ENCODE assay signal across 15 cellular contexts in genomic region chr10:113382691-113383090, GRCh38.
DNase-seq lines count a peak whose midpoint lies in the region; ATAC-seq, FAIRE-seq and TF ChIP-seq lines count a peak whose summit lies in the region.
"Had no signal": no experiment of that assay in that cellular context is flagged by ENCODE, and none has a peak within 500 bp of the region (broad histone marks: within the 10 kb centered on the region; RNA-seq: fewer than 3 reads in every experiment).

No MANE protein-coding gene starts in this region.

- no peaks in the 10 kb centered on the region for H3K36me3 ChIP-seq in brain microvascular endothelial cell (replicated peaks)

- no peak for TF ChIP-seq POLR2A in H54 (IDR thresholded peaks at IDR 0.05; ENCODE audit: low read depth, low read length)

- no peak overlapping the region for H3K4me3 Mint-ChIP-seq in stimulated activated naive CD8-positive, alpha-beta T cell treated with anti-CD3 and anti-CD28 coated beads, Interleukin-15, Interleukin-2, amounts not matched to agents 100 ng/mL and 50 ng/mL, for 24 hours
- H3K4me3 Mint-ChIP-seq in stimulated activated naive CD8-positive, alpha-beta T cell treated with anti-CD3 and anti-CD28 coated beads, Interleukin-15, amount 100 ng/mL, for 72 hours: no peak overlapping the region
- H3K4me3 Mint-ChIP-seq in natural killer cell: peak overlapping the region; percentile 93
- H3K4me3 Mint-ChIP-seq: H9 had no signal

- intact Hi-C loops in natural killer cell (cut with micrococcal nuclease): loop anchor here (5.0 kb wide), 1 partner anchor 430 kb away; the partner anchor contains the start of gene TCF7L2

- no peak for DNase-seq in stimulated activated naive CD8-positive, alpha-beta T cell treated with anti-CD3 and anti-CD28 coated beads, Interleukin-15, amount 100 ng/mL, for 72 hours
- DNase-seq in brain microvascular endothelial cell (no peak), natural killer cell (no peak), H54 (ENCODE audit: insufficient read length, low spot score) (no peak)
- DNase-seq: activated CD4-positive, alpha-beta T cell treated with anti-CD3 and anti-CD28 coated beads for 1 hour; H9; NCI-H226; occipital lobe had no signal

- H3K9me3 Mint-ChIP-seq in stimulated activated naive CD8-positive, alpha-beta T cell treated with anti-CD3 and anti-CD28 coated beads, Interleukin-15, Interleukin-2, amounts not matched to agents 100 ng/mL and 50 ng/mL, for 24 hours: no peaks in the 10 kb centered on the region
- no peaks in the 10 kb centered on the region for H3K9me3 Mint-ChIP-seq in stimulated activated naive CD8-positive, alpha-beta T cell treated with anti-CD3 and anti-CD28 coated beads, Interleukin-15, amount 100 ng/mL, for 72 hours
- no peaks in the 10 kb centered on the region for H3K9me3 Mint-ChIP-seq in natural killer cell
- H3K9me3 Mint-ChIP-seq: activated T-helper 1 cell treated with anti-CD3 and anti-CD28 coated beads, Interleukin-12 subunit alpha, Interleukin-12 subunit beta, Interleukin-2, Interleukin-4 antibody, amounts not matched to agents 30 ng/mL and 10 ng/mL and 1 ng/mL, durations not matched to agents 14 hours and 24 hours and 36 hours; H9 had no signal

- no peak overlapping the region for H3K4me3 ChIP-seq in brain microvascular endothelial cell (ENCODE audit: low read depth, low read length)
- H3K4me3 ChIP-seq: lung had no signal

- H3K36me3 Mint-ChIP-seq in stimulated activated naive CD8-positive, alpha-beta T cell treated with anti-CD3 and anti-CD28 coated beads, Interleukin-15, Interleukin-2, amounts not matched to agents 100 ng/mL and 50 ng/mL, for 24 hours (ENCODE audit: low read depth): no peaks in the 10 kb centered on the region
- H3K36me3 Mint-ChIP-seq in natural killer cell: no peaks in the 10 kb centered on the region

- no peaks in the 10 kb centered on the region for H3K27me3 ChIP-seq in brain microvascular endothelial cell (replicated peaks)

- H3K27ac ChIP-seq in brain microvascular endothelial cell: peak overlapping the region; percentile 83

- no peak for FAIRE-seq in H54 (lab: Jason Lieb, UNC)
- FAIRE-seq: bronchial epithelial cell had no signal

- in situ Hi-C loops in brain microvascular endothelial cell (cut with HindIII; ENCODE audit: low pct_ligation_motif_present, low sequenced_read_pairs): no loop called here

- H3K27ac Mint-ChIP-seq in stimulated activated naive CD8-positive, alpha-beta T cell treated with anti-CD3 and anti-CD28 coated beads, Interleukin-15, Interleukin-2, amounts not matched to agents 100 ng/mL and 50 ng/mL, for 24 hours: peak overlapping the region; percentile 72
- no peak overlapping the region for H3K27ac Mint-ChIP-seq in stimulated activated naive CD8-positive, alpha-beta T cell treated with anti-CD3 and anti-CD28 coated beads, Interleukin-15, amount 100 ng/mL, for 72 hours
- H3K27ac Mint-ChIP-seq in natural killer cell: peak overlapping the region; percentile 94 to 98
- H3K27ac Mint-ChIP-seq: activated T-helper 1 cell treated with anti-CD3 and anti-CD28 coated beads, Interleukin-12 subunit alpha, Interleukin-12 subunit beta, Interleukin-2, Interleukin-4 antibody, amounts not matched to agents 30 ng/mL and 10 ng/mL and 1 ng/mL, durations not matched to agents 14 hours and 24 hours and 36 hours; H9 had no signal

- peaks cover 5% of the 10 kb centered on the region for H3K27me3 Mint-ChIP-seq in stimulated activated naive CD8-positive, alpha-beta T cell treated with anti-CD3 and anti-CD28 coated beads, Interleukin-15, Interleukin-2, amounts not matched to agents 100 ng/mL and 50 ng/mL, for 24 hours
- H3K27me3 Mint-ChIP-seq in stimulated activated naive CD8-positive, alpha-beta T cell treated with anti-CD3 and anti-CD28 coated beads, Interleukin-15, amount 100 ng/mL, for 72 hours: peaks cover 21% of the 10 kb centered on the region
- peaks cover 0 to 6% of the 10 kb centered on the region in 2 donors for H3K27me3 Mint-ChIP-seq in natural killer cell (ENCODE audit: low read depth in 2 of 2)

- TF ChIP-seq CTCF in brain microvascular endothelial cell (IDR thresholded peaks at IDR 0.05; ENCODE audit: low read depth, low read length, missing control alignments) (no peak), natural killer cell (IDR thresholded peaks at IDR 0.05) (no peak)

- ATAC-seq in stimulated activated naive CD8-positive, alpha-beta T cell treated with anti-CD3 and anti-CD28 coated beads, Interleukin-15, amount 100 ng/mL, for 72 hours: no peak
- ATAC-seq in natural killer cell (no peak), HG03135 (IDR thresholded peaks at IDR 0.05; ENCODE audit: unreplicated experiment) (no peak), HG03520 (IDR thresholded peaks at IDR 0.05; ENCODE audit: unreplicated experiment) (no peak), GM21367 (IDR thresholded peaks at IDR 0.05; ENCODE audit: unreplicated experiment) (no peak)

- H3K4me1 Mint-ChIP-seq in stimulated activated naive CD8-positive, alpha-beta T cell treated with anti-CD3 and anti-CD28 coated beads, Interleukin-15, Interleukin-2, amounts not matched to agents 100 ng/mL and 50 ng/mL, for 24 hours (ENCODE audit: low read depth): peaks cover 30% of the 10 kb centered on the region
- peaks cover 32% of the 10 kb centered on the region for H3K4me1 Mint-ChIP-seq in stimulated activated naive CD8-positive, alpha-beta T cell treated with anti-CD3 and anti-CD28 coated beads, Interleukin-15, amount 100 ng/mL, for 72 hours
- H3K4me1 Mint-ChIP-seq in natural killer cell: peaks cover 20 to 31% of the 10 kb centered on the region in 2 donors

Comparison
In these comparisons a context has a peak if more than half of its experiments do, and no peak if none do; other contexts are left out.
1. H3K27ac Mint-ChIP-seq: peak in stimulated activated naive CD8-positive, alpha-beta T cell treated with anti-CD3 and anti-CD28 coated beads, Interleukin-15, Interleukin-2, amounts not matched to agents 100 ng/mL and 50 ng/mL, for 24 hours (single experiment) and natural killer cell (2 of 2); none in stimulated activated naive CD8-positive, alpha-beta T cell treated with anti-CD3 and anti-CD28 coated beads, Interleukin-15, amount 100 ng/mL, for 72 hours (0 of 2).